9 cellular contexts compared by ENCODE assay signal in the genomic region with DNA sequence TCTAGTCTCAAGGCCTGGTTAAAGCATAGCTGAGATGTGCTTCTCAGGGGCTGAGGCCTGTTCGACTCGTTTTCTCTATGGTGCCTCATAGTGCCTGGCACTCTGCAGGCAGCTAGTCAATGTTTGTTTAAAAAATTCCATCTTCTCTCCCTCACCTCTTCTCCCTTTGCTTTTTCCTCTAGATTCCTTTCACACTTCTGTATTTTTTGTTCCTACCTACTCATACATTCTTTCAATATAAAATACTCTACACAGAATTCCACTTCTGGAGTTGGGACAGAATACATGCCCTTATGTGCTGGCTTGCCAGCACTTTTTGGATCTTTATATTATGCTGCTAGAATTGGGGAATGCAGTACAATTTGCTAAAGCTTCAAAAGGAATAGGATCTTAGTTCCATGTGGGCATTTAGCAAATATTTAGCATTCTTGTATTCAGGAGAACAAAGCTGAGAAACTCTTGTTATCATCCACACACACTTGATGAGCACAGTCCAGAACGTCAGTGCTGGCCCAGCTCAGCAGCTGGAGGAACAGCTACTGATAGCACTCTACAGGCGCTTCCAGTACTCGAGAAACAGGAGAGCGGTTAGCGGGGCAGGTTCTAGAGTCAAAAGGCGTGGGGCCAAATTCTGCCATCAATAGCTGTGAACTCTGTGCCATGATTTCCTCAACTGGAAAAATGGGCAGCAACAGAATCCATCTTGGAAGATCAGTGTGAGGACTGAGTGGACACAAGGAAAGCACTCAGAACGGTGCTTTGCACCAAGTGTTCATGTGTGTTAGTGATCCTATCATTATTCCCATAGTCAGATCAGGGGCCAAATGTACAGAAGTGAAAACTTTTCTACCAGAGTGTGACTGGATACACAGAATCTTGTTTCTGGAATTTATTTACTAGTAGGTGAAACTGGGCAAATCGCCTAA. TPM values are rescaled to one million over a fixed set of nuclear protein-coding genes. Genes with fewer than 3 reads are reported as not detected.
DNase-seq lines count a peak whose midpoint lies in the region; ATAC-seq and TF ChIP-seq lines count a peak whose summit lies in the region.
"Had no signal": no experiment of that assay in that cellular context is flagged by ENCODE, and none has a peak within 500 bp of the region (broad histone marks: within the 10 kb centered on the region; RNA-seq: fewer than 3 reads in every experiment).

No MANE protein-coding gene starts in this region.

- peaks cover 13% of the 10 kb centered on the region for H3K36me3 ChIP-seq in brain microvascular endothelial cell (replicated peaks)
- no peaks in the 10 kb centered on the region for H3K36me3 ChIP-seq in lung (ENCODE audit: control insufficient read depth in 2 of 2, insufficient read depth in 2 of 2, low read length in 2 of 2)
- H3K36me3 ChIP-seq in upper lobe of right lung = peaks cover 1% of the 10 kb centered on the region

- DNase-seq in activated naive CD4-positive, alpha-beta T cell treated with anti-CD3 and anti-CD28 coated beads for 36 hours = no peak
- no peak for DNase-seq in activated naive CD4-positive, alpha-beta T cell treated with Interleukin-2 at 50 U/mL for 16 hours
- DNase-seq in brain microvascular endothelial cell = peak; percentile 61
- no peak for DNase-seq in lung (ENCODE audit: low spot score)
- DNase-seq in upper lobe of right lung = peak; percentile 53
- no peak for DNase-seq in T-helper 9 cell
- no peak for DNase-seq in amygdala (lab: John Stamatoyannopoulos, UW)

- H3K4me1 ChIP-seq in lung (ENCODE audit: control insufficient read depth in 2 of 2, insufficient read depth in 2 of 2, low read length in 2 of 2) (peaks cover 19 to 23% of the 10 kb centered on the region in 2 donors), upper lobe of right lung (peaks cover 54% of the 10 kb centered on the region)

- H3K27ac Mint-ChIP-seq in activated naive CD4-positive, alpha-beta T cell treated with anti-CD3 and anti-CD28 coated beads for 36 hours = peak overlapping the region; percentile 93

- 57 to 73% methylated on average over 10 of the region's 10 CpGs for WGBS in lung, 2 donors

- peaks cover 32% of the 10 kb centered on the region for H3K36me3 Mint-ChIP-seq in activated naive CD4-positive, alpha-beta T cell treated with anti-CD3 and anti-CD28 coated beads for 36 hours (ENCODE audit: low read depth)

- H3K9me3 Mint-ChIP-seq in activated naive CD4-positive, alpha-beta T cell treated with anti-CD3 and anti-CD28 coated beads for 36 hours = no peaks in the 10 kb centered on the region

- CTCF ChIA-PET in activated naive CD4-positive, alpha-beta T cell treated with anti-CD3 and anti-CD28 coated beads for 36 hours (lab: Charles Lee) = interaction anchor here (0.7 to 5.6 kb wide), 3 partner anchors 16 to 37 kb away, joined by 3 to 33 read pairs (median 3); a partner anchor contains a TSS

- no peak for ATAC-seq in lung (ENCODE audit: insufficient read depth, low FRiP score)
- no peak for ATAC-seq in upper lobe of right lung
- no peak for ATAC-seq in GM21737 (IDR thresholded peaks at IDR 0.05; ENCODE audit: unreplicated experiment)
- ATAC-seq: left colon had no signal

- H3K27me3 ChIP-seq in brain microvascular endothelial cell (replicated peaks) (no peaks in the 10 kb centered on the region), lung (ENCODE audit: control insufficient read depth, insufficient read depth) (no peaks in the 10 kb centered on the region), upper lobe of right lung (no peaks in the 10 kb centered on the region)

- H3K9me3 ChIP-seq in lung (ENCODE audit: control insufficient read depth in 2 of 2, insufficient read depth in 1 of 2, low read length in 1 of 2) (no peaks in the 10 kb centered on the region), upper lobe of right lung (no peaks in the 10 kb centered on the region)

- H3K4me3 ChIP-seq in brain microvascular endothelial cell (ENCODE audit: low read depth, low read length) (peak overlapping the region; percentile 87), lung (no peak overlapping the region), upper lobe of right lung (no peak overlapping the region)

- H3K4me3 Mint-ChIP-seq in activated naive CD4-positive, alpha-beta T cell treated with anti-CD3 and anti-CD28 coated beads for 36 hours = peak overlapping the region; percentile 42

- H3K27me3 Mint-ChIP-seq in activated naive CD4-positive, alpha-beta T cell treated with anti-CD3 and anti-CD28 coated beads for 36 hours (ENCODE audit: low read depth) = no peaks in the 10 kb centered on the region

- in situ Hi-C loops in brain microvascular endothelial cell (cut with HindIII; ENCODE audit: low pct_ligation_motif_present, low sequenced_read_pairs) = no loop called here

- intact Hi-C loops in activated naive CD4-positive, alpha-beta T cell treated with anti-CD3 and anti-CD28 coated beads for 36 hours (cut with micrococcal nuclease) = loop anchor here (10.0 kb wide), 1 partner anchor 807 kb away; a partner anchor contains a TSS
- intact Hi-C loops in upper lobe of right lung (cut with DNase I) = no loop called here

- TF ChIP-seq CTCF in brain microvascular endothelial cell (IDR thresholded peaks at IDR 0.05; ENCODE audit: low read depth, low read length, missing control alignments) = no peak
- TF ChIP-seq CTCF in lung (IDR thresholded peaks at IDR 0.05; ENCODE audit: control extremely low read depth, extremely low read depth) = no peak
- no peak for TF ChIP-seq CTCF in upper lobe of right lung (IDR thresholded peaks at IDR 0.05)

- peaks cover 63% of the 10 kb centered on the region for H3K4me1 Mint-ChIP-seq in activated naive CD4-positive, alpha-beta T cell treated with anti-CD3 and anti-CD28 coated beads for 36 hours (ENCODE audit: low read depth)

- H3K27ac ChIP-seq in brain microvascular endothelial cell = peak overlapping the region; percentile 77
- peak overlapping the region; percentile 79 to 84 for H3K27ac ChIP-seq in lung (ENCODE audit: low read depth in 1 of 2, low read length in 1 of 2)
- peak overlapping the region; percentile 95 for H3K27ac ChIP-seq in upper lobe of right lung

RNA-seq across cellular contexts. Expression of a gene that starts 3.4 kb away (rescaled TPM):
- 10 to 100 TPM; 48.9 to 54.3 TPM for total RNA-seq in activated naive CD4-positive, alpha-beta T cell treated with anti-CD3 and anti-CD28 coated beads for 36 hours
- total RNA-seq in lung (10 to 100 TPM; 38.2 to 64.0 TPM), upper lobe of right lung (52.1 TPM)
- polyA plus RNA-seq in lung = 10 to 100 TPM; 17.8 to 49.4 TPM

RNA-seq across cellular contexts. Expression of a gene that starts 8.4 kb away (rescaled TPM):
- 100 to 1,000 TPM in 1 of 2 experiments, 10 to 100 TPM in 1; 98.9 to 107 TPM for total RNA-seq in activated naive CD4-positive, alpha-beta T cell treated with anti-CD3 and anti-CD28 coated beads for 36 hours
- 10 to 100 TPM; 61.7 to 69.1 TPM for total RNA-seq in lung
- polyA plus RNA-seq in lung = 10 to 100 TPM; 24.1 to 35.8 TPM
- total RNA-seq in upper lobe of right lung = 72.5 TPM

RNA-seq across cellular contexts. Expression of a gene that starts 15.6 kb away (rescaled TPM):
- 100 to 1,000 TPM; 151 to 154 TPM for total RNA-seq in activated naive CD4-positive, alpha-beta T cell treated with anti-CD3 and anti-CD28 coated beads for 36 hours
- total RNA-seq in lung = 10 to 100 TPM; 27.3 to 57.7 TPM
- 10 to 100 TPM; 25.6 to 31.1 TPM for polyA plus RNA-seq in lung
- total RNA-seq in upper lobe of right lung = 51.6 TPM

RNA-seq across cellular contexts. Expression of a gene that starts 40.9 kb away (rescaled TPM):
- total RNA-seq in activated naive CD4-positive, alpha-beta T cell treated with anti-CD3 and anti-CD28 coated beads for 36 hours = 1 to 10 TPM; 8.8 to 9.4 TPM
- total RNA-seq in lung (10 to 100 TPM; 25.9 to 32.4 TPM), upper lobe of right lung (34.6 TPM)
- polyA plus RNA-seq in lung = 10 to 100 TPM; 24.8 to 49.0 TPM

RNA-seq across cellular contexts. Expression of a gene that starts 41.1 kb away (rescaled TPM):
- under 1 TPM; 0.35 to 0.36 TPM for total RNA-seq in activated naive CD4-positive, alpha-beta T cell treated with anti-CD3 and anti-CD28 coated beads for 36 hours
- total RNA-seq in lung (10 to 100 TPM in 1 of 2 donors, 1 to 10 TPM in 1; 9.9 to 10.0 TPM), upper lobe of right lung (0.98 TPM)
- 1 to 10 TPM; 1.1 to 2.1 TPM for polyA plus RNA-seq in lung

Comparison
In these comparisons a context has a peak if more than half of its experiments do, and no peak if none do; other contexts are left out.
1. DNase-seq: peak in brain microvascular endothelial cell (single experiment) and upper lobe of right lung (single experiment); none in activated naive CD4-positive, alpha-beta T cell treated with anti-CD3 and anti-CD28 coated beads for 36 hours (single experiment), activated naive CD4-positive, alpha-beta T cell treated with Interleukin-2 at 50 U/mL for 16 hours (single experiment), lung (single experiment), T-helper 9 cell (single experiment) and amygdala (0 of 56).
2. Peak in every context shown above with its lines, with median percentiles within 50 percentile points of each other: H3K27ac ChIP-seq.